Comparison of ENCODE assay signal across 18 cellular contexts in the genomic region with DNA sequence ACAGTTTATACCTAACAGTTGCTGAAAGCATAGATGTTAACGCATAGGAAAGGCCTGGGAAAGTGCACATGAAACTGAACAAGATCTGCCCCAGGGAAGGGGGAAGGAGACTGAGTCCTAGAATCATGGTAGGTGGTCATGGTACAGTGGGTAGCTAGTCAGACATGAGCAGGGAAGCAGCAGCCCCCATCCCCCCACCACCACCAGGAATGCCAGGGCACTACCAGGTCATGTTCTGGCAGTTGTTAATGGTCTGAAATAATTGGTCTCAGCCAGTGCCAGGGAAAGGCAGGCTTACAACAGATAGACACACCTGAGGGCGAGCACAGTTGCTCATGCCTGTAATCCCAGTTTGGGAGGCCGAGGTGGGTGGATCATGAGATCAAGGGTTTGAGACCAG.
"Had no signal": no experiment of that assay in that cellular context is flagged by ENCODE, and none has a peak within 500 bp of the region (broad histone marks: within the 10 kb centered on the region; RNA-seq: fewer than 3 reads in every experiment).

No MANE protein-coding gene starts in this region.

- H3K36me3 ChIP-seq: heart left ventricle, left lung had no signal

- DNase-seq: activated CD4-positive, alpha-beta memory T cell treated with anti-CD3 and anti-CD28 coated beads, Interleukin-2, amount 10 ng/mL, durations not matched to agents 7 days and 5 days; activated CD4-positive, alpha-beta T cell treated with anti-CD3 and anti-CD28 coated beads for 4 hours; activated naive CD4-positive, alpha-beta T cell; activated naive CD8-positive, alpha-beta T cell treated with anti-CD3 and anti-CD28 coated beads, Interleukin-2, amount 50 U/mL, for 24 hours; activated T-cell treated with anti-CD3 and anti-CD28 coated beads, Interleukin-2, amount 50 U/mL, for 48 hours; aorta; cerebellar nuclear complex; effector memory CD8-positive, alpha-beta T cell; heart left ventricle; immature natural killer cell; left lung; natural killer cell; nucleus accumbens; right cardiac atrium had no signal

- H3K36me3 Mint-ChIP-seq: immature natural killer cell, natural killer cell, WTC11 had no signal

- H3K27me3 ChIP-seq: heart left ventricle, left lung had no signal

- H3K9me3 Mint-ChIP-seq: activated CD4-positive, alpha-beta memory T cell treated with anti-CD3 and anti-CD28 coated beads, Interleukin-2, amount 10 ng/mL, durations not matched to agents 7 days and 5 days; activated naive CD8-positive, alpha-beta T cell treated with anti-CD3 and anti-CD28 coated beads, Interleukin-2, amount 50 U/mL, for 24 hours; dendritic cell treated with granulocyte-macrophage colony-stimulating factor and Interleukin-4, amounts not matched to agents 40 ng/mL and 50 ng/mL, for 4 days; effector memory CD8-positive, alpha-beta T cell; immature natural killer cell; natural killer cell; stimulated activated naive CD8-positive, alpha-beta T cell treated with anti-CD3 and anti-CD28 coated beads, Interleukin-15, Interleukin-2, amounts not matched to agents 100 ng/mL and 50 ng/mL, for 24 hours; WTC11 had no signal

- H3K9me3 ChIP-seq: heart left ventricle, left lung had no signal

- ATAC-seq: activated naive CD8-positive, alpha-beta T cell treated with anti-CD3 and anti-CD28 coated beads, Interleukin-2, amount 50 U/mL, for 24 hours; effector memory CD8-positive, alpha-beta T cell; heart left ventricle; natural killer cell; right cardiac atrium; WTC11 had no signal

- H3K27me3 Mint-ChIP-seq: activated CD4-positive, alpha-beta memory T cell treated with anti-CD3 and anti-CD28 coated beads, Interleukin-2, amount 10 ng/mL, durations not matched to agents 7 days and 5 days; progenitor cell of endocrine pancreas had no signal

- H3K4me1 ChIP-seq: heart left ventricle, left lung had no signal

- H3K27ac Mint-ChIP-seq: activated CD4-positive, alpha-beta memory T cell treated with anti-CD3 and anti-CD28 coated beads, Interleukin-2, amount 10 ng/mL, durations not matched to agents 7 days and 5 days; activated naive CD8-positive, alpha-beta T cell treated with anti-CD3 and anti-CD28 coated beads, Interleukin-2, amount 50 U/mL, for 24 hours; dendritic cell treated with granulocyte-macrophage colony-stimulating factor and Interleukin-4, amounts not matched to agents 40 ng/mL and 50 ng/mL, for 4 days; effector memory CD8-positive, alpha-beta T cell; immature natural killer cell; natural killer cell; progenitor cell of endocrine pancreas; WTC11 had no signal

- H3K27ac ChIP-seq: heart left ventricle, left lung had no signal

- H3K4me3 ChIP-seq: heart left ventricle, left lung had no signal

- H3K4me3 Mint-ChIP-seq: activated CD4-positive, alpha-beta memory T cell treated with anti-CD3 and anti-CD28 coated beads, Interleukin-2, amount 10 ng/mL, durations not matched to agents 7 days and 5 days; activated naive CD8-positive, alpha-beta T cell treated with anti-CD3 and anti-CD28 coated beads, Interleukin-2, amount 50 U/mL, for 24 hours; dendritic cell treated with granulocyte-macrophage colony-stimulating factor and Interleukin-4, amounts not matched to agents 40 ng/mL and 50 ng/mL, for 4 days; effector memory CD8-positive, alpha-beta T cell; immature natural killer cell; natural killer cell; stimulated activated naive CD8-positive, alpha-beta T cell treated with anti-CD3 and anti-CD28 coated beads, Interleukin-15, Interleukin-2, amounts not matched to agents 100 ng/mL and 50 ng/mL, for 24 hours; WTC11 had no signal
